10 cellular contexts compared by ENCODE assay signal in genomic region chr3:16509721-16510619, GRCh38. TPM values are rescaled to one million over a fixed set of nuclear protein-coding genes. Genes with fewer than 3 reads are reported as not detected.
A peak's percentile ranks its signal among the peaks of the same experiment; 100 is the strongest.
DNase-seq lines count a peak whose midpoint lies in the region; ATAC-seq, FAIRE-seq and TF ChIP-seq lines count a peak whose summit lies in the region.
"Had no signal": no experiment of that assay in that cellular context is flagged by ENCODE, and none has a peak within 500 bp of the region (broad histone marks: within the 10 kb centered on the region; RNA-seq: fewer than 3 reads in every experiment).

No MANE protein-coding gene starts in this region.

- H3K56ac ChIP-seq in mesendoderm (ENCODE audit: low read length): no peak overlapping the region

- H3K36me3 Mint-ChIP-seq in type B pancreatic cell: peaks cover 5% of the 10 kb centered on the region

- peaks cover 56% of the 10 kb centered on the region for H3K27me3 Mint-ChIP-seq in type B pancreatic cell

- no peaks in the 10 kb centered on the region for H3K9me3 ChIP-seq in left ventricle myocardium inferior (replicated peaks)
- H3K9me3 ChIP-seq in GM12878 (replicated peaks; ENCODE audit: control insufficient read depth, insufficient read depth, low read length): no peaks in the 10 kb centered on the region

- H3K9me3 Mint-ChIP-seq in type B pancreatic cell: no peaks in the 10 kb centered on the region

- H3K4me3 ChIP-seq in left ventricle myocardium inferior (peak overlapping the region; percentile 82), GM12878 (peak overlapping the region; percentile 69), mesendoderm (ENCODE audit: low read length) (no peak overlapping the region)

- no peak overlapping the region for H2BK120ac ChIP-seq in mesendoderm (ENCODE audit: low read depth, low read length)

- no peak overlapping the region for H2BK15ac ChIP-seq in mesendoderm (replicated peaks; ENCODE audit: low read depth)

- CTCF ChIA-PET in GM12878 (lab: Yijun Ruan, JAX): interaction anchor here (0.6 to 1.6 kb wide), 7 partner anchors 10 to 246 kb away, joined by 3 to 6 read pairs (median 3); partner anchors contain the start of gene OXNAD1

- H3K23ac ChIP-seq in mesendoderm (ENCODE audit: low read length): no peak overlapping the region

- peak; percentile 81 to 98; a peak in 3 of 4 replicates for TF ChIP-seq EP300 in GM12878 (IDR thresholded peaks at IDR 0.05; ENCODE audit: borderline replicate concordance in 1 of 2, control insufficient read depth in 1 of 2, low read depth in 2 of 2, low read length in 2 of 2)

- ATAC-seq in HG03060 (IDR thresholded peaks at IDR 0.05; ENCODE audit: low read depth, unreplicated experiment): peak; percentile 16
- peak; percentile 23 for ATAC-seq in GM12878

- H3K27me3 ChIP-seq in left ventricle myocardium inferior (ENCODE audit: low read depth): no peaks in the 10 kb centered on the region
- no peaks in the 10 kb centered on the region for H3K27me3 ChIP-seq in GM12878 (replicated peaks in 1 of 2; ENCODE audit: control insufficient read depth in 2 of 2, insufficient read depth in 2 of 2, low read length in 1 of 2)
- peaks cover 6% of the 10 kb centered on the region for H3K27me3 ChIP-seq in mesendoderm (ENCODE audit: insufficient read depth, low read length, poor library complexity)

- no peak overlapping the region for H3K18ac ChIP-seq in mesendoderm (ENCODE audit: low read length)

- H4K8ac ChIP-seq in mesendoderm (ENCODE audit: low read depth, low read length): no peak overlapping the region

- H3K27ac ChIP-seq in left ventricle myocardium inferior (replicated peaks) (peak overlapping the region; percentile 91), GM12878 (ENCODE audit: control insufficient read depth, insufficient read depth) (peak overlapping the region; percentile 92), mesendoderm (ENCODE audit: low read depth, low read length) (no peak overlapping the region)

- no peak for TF ChIP-seq RAD21 in GM12878 (IDR thresholded peaks at IDR 0.05; ENCODE audit: insufficient read depth, low read depth, low read length)

- H4K5ac ChIP-seq in mesendoderm (ENCODE audit: low read length): no peak overlapping the region

- peaks cover 29% of the 10 kb centered on the region for H3K4me1 Mint-ChIP-seq in type B pancreatic cell (ENCODE audit: unreplicated experiment)

- no peak overlapping the region for H3K4ac ChIP-seq in mesendoderm (ENCODE audit: low read depth, low read length)

- H3K4me1 ChIP-seq in left ventricle myocardium inferior: peaks cover 97% of the 10 kb centered on the region
- H3K4me1 ChIP-seq in GM12878 (ENCODE audit: control insufficient read depth, insufficient read depth, low read length): peaks cover 43% of the 10 kb centered on the region
- no peaks in the 10 kb centered on the region for H3K4me1 ChIP-seq in mesendoderm (ENCODE audit: control insufficient read depth, low read depth, low read length)

- SMC1A ChIA-PET in GM12878 (lab: Charles Lee; ENCODE audit: uncharacterized antibody, unreplicated experiment): interaction anchor here (0.5 to 25.8 kb wide), 22 partner anchors 9 to 317 kb away, joined by 3 to 295 read pairs (median 7); no protein-coding TSS in a partner anchor

- H3K4me3 Mint-ChIP-seq in type B pancreatic cell: peak overlapping the region; percentile 17

- in situ Hi-C loops in GM12878 (cut with MboI): loop anchor here (5.0 to 25.0 kb wide), 3 partner anchors 713 to 1235 kb away; partner anchors contain the start of genes ANKRD28 and TBC1D5

- RAD21 ChIA-PET in GM12878 (lab: Charles Lee; ENCODE audit: unreplicated experiment): interaction anchor here (0.6 to 10.3 kb wide), 20 partner anchors 8 to 219 kb away, joined by 3 to 74 read pairs (median 7); no protein-coding TSS in a partner anchor

- TF ChIP-seq CTCF in left ventricle myocardium inferior (IDR thresholded peaks at IDR 0.05; ENCODE audit: borderline replicate concordance) (no peak), GM12878 (IDR thresholded peaks at IDR 0.05 in 2 of 3, conservative IDR thresholded peaks at IDR 0.05 in 1 of 3; ENCODE audit: control insufficient read depth in 2 of 3, extremely low read depth in 1 of 3, insufficient read depth in 1 of 3, low read depth in 3 of 3, low read length in 3 of 3) (no peak), type B pancreatic cell (conservative IDR thresholded peaks at IDR 0.05) (no peak)

- intact Hi-C loops in left ventricle myocardium inferior (cut with micrococcal nuclease) (loop anchor here (10.0 kb wide), 1 partner anchor 135 kb away; no protein-coding TSS in a partner anchor), cardiac septum (cut with DNase I) (loop anchor here (5.0 kb wide), 1 partner anchor 43 kb away; no protein-coding TSS in a partner anchor), GM12878 (cut with micrococcal nuclease; ENCODE audit: unreplicated experiment) (loop anchor here (1.0 to 10.0 kb wide), 10 partner anchors 87 to 1235 kb away; partner anchors contain the start of genes ANKRD28, DPH3, OXNAD1 and TBC1D5)

- FAIRE-seq in GM12878 (lab: Jason Lieb, UNC): peak; percentile 69
- FAIRE-seq: D721Med had no signal

- peak; percentile 64 for TF ChIP-seq POLR2A in GM12878 (IDR thresholded peaks at IDR 0.05; ENCODE audit: low read depth, low read length)

- peaks cover 5% of the 10 kb centered on the region for H3K36me3 ChIP-seq in left ventricle myocardium inferior
- H3K36me3 ChIP-seq in GM12878 (ENCODE audit: control insufficient read depth in 2 of 2, insufficient read depth in 2 of 2, low read length in 1 of 2): peaks cover 6 to 8% of the 10 kb centered on the region in 2 experiments; a peak in 3 of 4 replicates
- H3K36me3 ChIP-seq in mesendoderm (ENCODE audit: control insufficient read depth, insufficient read depth, low read length): no peaks in the 10 kb centered on the region

- DNase-seq in left ventricle myocardium inferior (no peak), cardiac septum (ENCODE audit: low spot score) (no peak), GM12878 (ENCODE audit: low read depth, low spot score) (no peak), type B pancreatic cell (ENCODE audit: extremely low spot score, unreplicated experiment) (no peak), GM19238 (ENCODE audit: insufficient read length, low spot score) (no peak), middle frontal gyrus (ENCODE audit: extremely low spot score, low spot score) (no peak), mesendoderm (no peak)
- DNase-seq: KG1 had no signal

- H3K27ac Mint-ChIP-seq in type B pancreatic cell: no peak overlapping the region

- no peak overlapping the region for H2BK5ac ChIP-seq in mesendoderm (ENCODE audit: low read length)

- H3K79me1 ChIP-seq in mesendoderm (ENCODE audit: low read length): no peaks in the 10 kb centered on the region

- H2AK5ac ChIP-seq in mesendoderm (ENCODE audit: low read length): no peak overlapping the region

- H3K9ac ChIP-seq in GM12878 (ENCODE audit: control insufficient read depth, insufficient read depth, low read length) (peak overlapping the region; percentile 99), mesendoderm (ENCODE audit: low read length) (no peak overlapping the region)

- WGBS in GM12878 (ENCODE audit: insufficient coverage, insufficient replicate concordance, low lambda C conversion rate, missing lambda C conversion rate): under 1% methylated on average over 10 of the region's 10 CpGs
- no CpG with 5 or more reads among the region's 10 CpGs for WGBS in mesendoderm (ENCODE audit: extremely low coverage, insufficient coverage, low lambda C conversion rate)

- H2AFZ ChIP-seq in GM12878 (ENCODE audit: control insufficient read depth, low read depth, low read length): no peak overlapping the region

- peaks cover 94% of the 10 kb centered on the region for H3K79me2 ChIP-seq in GM12878 (ENCODE audit: control insufficient read depth, insufficient read depth, low read length)
- no peaks in the 10 kb centered on the region for H3K79me2 ChIP-seq in mesendoderm (ENCODE audit: control insufficient read depth, insufficient read depth, low read length)

- no peaks in the 10 kb centered on the region for H4K20me1 ChIP-seq in GM12878 (ENCODE audit: control insufficient read depth, insufficient read depth)

- POLR2A ChIA-PET in GM12878 (lab: Charles Lee): interaction anchor here (0.6 to 8.7 kb wide), 16 partner anchors 8 to 219 kb away, joined by 3 to 66 read pairs (median 5); no protein-coding TSS in a partner anchor

- H3K4me2 ChIP-seq in GM12878 (ENCODE audit: control insufficient read depth, insufficient read depth) (peak overlapping the region; percentile 95), mesendoderm (ENCODE audit: low read length) (no peak overlapping the region)

- BruUV-seq in GM12878 (replicated peaks; lab: Mats Ljungman, UMichigan): no TSS peak

TF ChIP-seq in GM12878, 131 proteins besides CTCF, POLR2A, EP300 and RAD21 (continues in another document):
- TF ChIP-seq, protein P1, sequence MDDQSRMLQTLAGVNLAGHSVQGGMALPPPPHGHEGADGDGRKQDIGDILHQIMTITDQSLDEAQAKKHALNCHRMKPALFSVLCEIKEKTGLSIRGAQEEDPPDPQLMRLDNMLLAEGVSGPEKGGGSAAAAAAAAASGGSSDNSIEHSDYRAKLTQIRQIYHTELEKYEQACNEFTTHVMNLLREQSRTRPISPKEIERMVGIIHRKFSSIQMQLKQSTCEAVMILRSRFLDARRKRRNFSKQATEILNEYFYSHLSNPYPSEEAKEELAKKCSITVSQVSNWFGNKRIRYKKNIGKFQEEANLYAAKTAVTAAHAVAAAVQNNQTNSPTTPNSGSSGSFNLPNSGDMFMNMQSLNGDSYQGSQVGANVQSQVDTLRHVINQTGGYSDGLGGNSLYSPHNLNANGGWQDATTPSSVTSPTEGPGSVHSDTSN (IDR thresholded peaks at IDR 0.05; ENCODE audit: insufficient replicate concordance, low read depth, low read length): peak; percentile 42

RNA-seq across cellular contexts. Expression of gene RFTN1, which starts 3.5 kb away (rescaled TPM):
- total RNA-seq in left ventricle myocardium inferior (22.9 TPM), cardiac septum (26.5 TPM), GM12878 (2014; rRNA removed) (154 and 163 TPM in 2 replicates), GM12878 (2014; rRNA removed; fragmentation: Illumina TruSeq; extraction: Trizol) (145 TPM in 2 replicates), GM12878 (2021) (166 and 176 TPM in 2 replicates), type B pancreatic cell (ENCODE audit: low replicate concordance) (9.8 and 18.3 TPM in 2 replicates)
- total RNA-seq in GM12878 (2013; cell fraction: nucleolus; rRNA removed): 377 and 379 TPM in 2 replicates
- polyA plus RNA-seq in GM12878 (2011; ENCODE audit: low read depth): 68.5 TPM
- polyA plus RNA-seq in GM12878 (2011; rRNA removed) (171 and 213 TPM in 2 replicates), GM12878 (2014; fragmentation: Illumina TruSeq; extraction: Trizol) (146 and 170 TPM in 2 replicates), GM12878 (2014; fragmentation: Nextera tagmentation; extraction: Ambion mirVana) (10 to 100 TPM; 20.6 to 38.9 TPM), GM12878 (2014; rRNA removed) (143 and 149 TPM in 2 replicates), GM12878 (2016; fragmentation: Nextera tagmentation; extraction: Ambion mirVana) (10 to 100 TPM; 46.3 to 61.9 TPM)
- 284 and 352 TPM in 2 replicates for polyA plus RNA-seq in GM12878 (2011; cell fraction: cytosol; rRNA removed)
- 306 TPM in 2 replicates for polyA plus RNA-seq in GM12878 (2011; cell fraction: nucleus; rRNA removed)
- 90.4 and 119 TPM in 2 replicates for polyA plus RNA-seq in GM12878 (2012)
- 198 and 256 TPM in 2 replicates for polyA minus RNA-seq in GM12878 (2011; rRNA and poly(A)+ RNA removed)
- 85.5 and 87.8 TPM in 2 replicates for polyA minus RNA-seq in GM12878 (2011; cell fraction: cytosol; rRNA and poly(A)+ RNA removed)
- polyA minus RNA-seq in GM12878 (2011; cell fraction: nucleus; rRNA and poly(A)+ RNA removed): 129 and 203 TPM in 2 replicates
- polyA plus RNA-seq in mesendoderm (2013, experiment 1 of 2): 6.8 TPM
- polyA plus RNA-seq in mesendoderm (2013, experiment 2 of 2): 7.0 TPM
